Comparison of ENCODE assay signal across 29 cellular contexts in genomic region chr16:12265168-12265567, GRCh38.
"Had no signal": no experiment of that assay in that cellular context is flagged by ENCODE, and none has a peak within 500 bp of the region (broad histone marks: within the 10 kb centered on the region; RNA-seq: fewer than 3 reads in every experiment).

No MANE protein-coding gene starts in this region.

- H3K27me3 Mint-ChIP-seq: activated B cell treated with CpG ODN at 0.5 μM for 24 hours; activated CD4-positive, alpha-beta T cell treated with anti-CD3 and anti-CD28 coated beads for 36 hours; activated CD8-positive, alpha-beta memory T cell treated with anti-CD3 and anti-CD28 coated beads, Interleukin-2, amount 10 ng/mL, durations not matched to agents 7 days and 5 days; central memory CD8-positive, alpha-beta T cell; dendritic cell treated with granulocyte-macrophage colony-stimulating factor and Interleukin-4, amounts not matched to agents 40 ng/mL and 50 ng/mL, for 4 days; natural killer cell treated with Interleukin-12 subunit alpha and Interleukin-12 subunit beta and Interleukin-15 and Interleukin-18, amount 100 ng/mL, for 72 hours; stimulated activated naive B cell treated with anti-CD40 and anti-IgM and Interleukin-4, amounts not matched to agents 10 μg/mL and 1 μg/mL and 100 μg/mL, for 72 hours had no signal

- H3K27ac Mint-ChIP-seq: activated B cell treated with CpG ODN at 0.5 μM for 24 hours; activated CD4-positive, alpha-beta T cell treated with anti-CD3 and anti-CD28 coated beads for 36 hours; activated CD8-positive, alpha-beta memory T cell treated with anti-CD3 and anti-CD28 coated beads, Interleukin-2, amount 10 ng/mL, durations not matched to agents 7 days and 5 days; activated CD8-positive, alpha-beta T cell treated with anti-CD3 and anti-CD28 coated beads, Interleukin-2, amount 10 ng/mL, durations not matched to agents 7 days and 5 days; dendritic cell treated with granulocyte-macrophage colony-stimulating factor and Interleukin-4, amounts not matched to agents 40 ng/mL and 50 ng/mL, for 4 days; natural killer cell treated with Interleukin-12 subunit alpha and Interleukin-12 subunit beta and Interleukin-15 and Interleukin-18, amount 100 ng/mL, for 72 hours; progenitor cell of endocrine pancreas; stimulated activated naive B cell treated with anti-CD40 and anti-IgM and Interleukin-4, amounts not matched to agents 10 μg/mL and 1 μg/mL and 100 μg/mL, for 72 hours; T-helper 2 cell treated with Interferon-gamma antibody and Interleukin-4, amounts not matched to agents 5 μg/mL and 100 μg/mL, for 36 hours had no signal

- H3K4me1 Mint-ChIP-seq: activated CD4-positive, alpha-beta T cell treated with anti-CD3 and anti-CD28 coated beads for 36 hours; activated CD8-positive, alpha-beta memory T cell treated with anti-CD3 and anti-CD28 coated beads, Interleukin-2, amount 10 ng/mL, durations not matched to agents 7 days and 5 days had no signal

- ATAC-seq: activated CD4-positive, alpha-beta T cell treated with anti-CD3 and anti-CD28 coated beads for 36 hours; activated CD8-positive, alpha-beta memory T cell treated with anti-CD3 and anti-CD28 coated beads, Interleukin-2, amount 10 ng/mL, durations not matched to agents 7 days and 5 days; activated CD8-positive, alpha-beta T cell treated with anti-CD3 and anti-CD28 coated beads, Interleukin-2, amount 10 ng/mL, durations not matched to agents 7 days and 5 days; activated naive CD4-positive, alpha-beta T cell treated with anti-CD3 and anti-CD28 coated beads, Interleukin-2, amount 50 U/mL, for 72 hours; foreskin keratinocyte; natural killer cell treated with Interleukin-12 subunit alpha and Interleukin-12 subunit beta and Interleukin-15 and Interleukin-18, amount 100 ng/mL, for 72 hours; stimulated activated naive B cell treated with anti-CD40 and anti-IgM and Interleukin-4, amounts not matched to agents 10 μg/mL and 1 μg/mL and 100 μg/mL, for 72 hours; upper lobe of right lung had no signal

- H3K4me1 ChIP-seq: foreskin keratinocyte had no signal

- H3K27me3 ChIP-seq: esophagus muscularis mucosa, foreskin keratinocyte, neutrophil, ovary, sigmoid colon, stomach, thyroid gland, upper lobe of right lung had no signal

- H3K9me3 Mint-ChIP-seq: activated B cell treated with CpG ODN at 0.5 μM for 24 hours; activated naive CD4-positive, alpha-beta T cell treated with anti-CD3 and anti-CD28 coated beads, Interleukin-2, amount 50 U/mL, for 72 hours; central memory CD8-positive, alpha-beta T cell; dendritic cell treated with granulocyte-macrophage colony-stimulating factor and Interleukin-4, amounts not matched to agents 40 ng/mL and 50 ng/mL, for 4 days; natural killer cell treated with Interleukin-12 subunit alpha and Interleukin-12 subunit beta and Interleukin-15 and Interleukin-18, amount 100 ng/mL, for 72 hours; stimulated activated naive B cell treated with anti-CD40 and anti-IgM and Interleukin-4, amounts not matched to agents 10 μg/mL and 1 μg/mL and 100 μg/mL, for 72 hours; T-helper 2 cell treated with Interferon-gamma antibody and Interleukin-4, amounts not matched to agents 5 μg/mL and 100 μg/mL, for 36 hours had no signal

- H3K36me3 ChIP-seq: esophagus muscularis mucosa, left ventricle myocardium inferior, neutrophil, ovary, sigmoid colon, stomach, thyroid gland, upper lobe of right lung had no signal

- H3K4me2 ChIP-seq: smooth muscle cell had no signal

- DNase-seq: activated B cell treated with CpG ODN at 0.5 μM for 24 hours; activated CD4-positive, alpha-beta T cell treated with anti-CD3 and anti-CD28 coated beads for 36 hours; activated CD8-positive, alpha-beta memory T cell treated with anti-CD3 and anti-CD28 coated beads, Interleukin-2, amount 10 ng/mL, durations not matched to agents 7 days and 5 days; activated CD8-positive, alpha-beta T cell treated with anti-CD3 and anti-CD28 coated beads, Interleukin-2, amount 10 ng/mL, durations not matched to agents 7 days and 5 days; activated naive CD4-positive, alpha-beta T cell; activated T-cell treated with anti-CD3 and anti-CD28 coated beads, Interleukin-2, amount 50 U/mL, for 48 hours; effector CD4-positive, alpha-beta T cell; foreskin keratinocyte; islet precursor cell; left ventricle myocardium inferior; mesendoderm; ovary; retina; sigmoid colon; stimulated activated CD4-positive, alpha-beta T cell treated with anti-CD3 and anti-CD28 coated beads, Interleukin-2, amount 100 ng/mL, for 24 hours; stimulated activated naive B cell treated with anti-CD40 and anti-IgM and Interleukin-4, amounts not matched to agents 10 μg/mL and 1 μg/mL and 100 μg/mL, for 72 hours; stomach; thyroid gland; upper lobe of right lung had no signal

- H3K4me3 Mint-ChIP-seq: activated B cell treated with CpG ODN at 0.5 μM for 24 hours; activated CD4-positive, alpha-beta T cell treated with anti-CD3 and anti-CD28 coated beads for 36 hours; activated CD8-positive, alpha-beta memory T cell treated with anti-CD3 and anti-CD28 coated beads, Interleukin-2, amount 10 ng/mL, durations not matched to agents 7 days and 5 days; activated CD8-positive, alpha-beta T cell treated with anti-CD3 and anti-CD28 coated beads, Interleukin-2, amount 10 ng/mL, durations not matched to agents 7 days and 5 days; central memory CD8-positive, alpha-beta T cell; dendritic cell treated with granulocyte-macrophage colony-stimulating factor and Interleukin-4, amounts not matched to agents 40 ng/mL and 50 ng/mL, for 4 days; natural killer cell treated with Interleukin-12 subunit alpha and Interleukin-12 subunit beta and Interleukin-15 and Interleukin-18, amount 100 ng/mL, for 72 hours; stimulated activated naive B cell treated with anti-CD40 and anti-IgM and Interleukin-4, amounts not matched to agents 10 μg/mL and 1 μg/mL and 100 μg/mL, for 72 hours; T-helper 2 cell treated with Interferon-gamma antibody and Interleukin-4, amounts not matched to agents 5 μg/mL and 100 μg/mL, for 36 hours had no signal

- H3K4me3 ChIP-seq: esophagus muscularis mucosa, left ventricle myocardium inferior, lung, ovary, sigmoid colon, smooth muscle cell, stomach, thyroid gland, upper lobe of right lung had no signal

- H3K9me3 ChIP-seq: esophagus muscularis mucosa, left ventricle myocardium inferior, neutrophil, ovary, sigmoid colon, stomach, thyroid gland, upper lobe of right lung had no signal

- H3K36me3 Mint-ChIP-seq: activated CD8-positive, alpha-beta memory T cell treated with anti-CD3 and anti-CD28 coated beads, Interleukin-2, amount 10 ng/mL, durations not matched to agents 7 days and 5 days; activated naive CD4-positive, alpha-beta T cell treated with anti-CD3 and anti-CD28 coated beads, Interleukin-2, amount 50 U/mL, for 72 hours; natural killer cell treated with Interleukin-12 subunit alpha and Interleukin-12 subunit beta and Interleukin-15 and Interleukin-18, amount 100 ng/mL, for 72 hours had no signal

- H3K27ac ChIP-seq: esophagus muscularis mucosa, foreskin keratinocyte, left ventricle myocardium inferior, neutrophil, ovary, sigmoid colon, stomach, thyroid gland, upper lobe of right lung had no signal
